In the genomic region with DNA sequence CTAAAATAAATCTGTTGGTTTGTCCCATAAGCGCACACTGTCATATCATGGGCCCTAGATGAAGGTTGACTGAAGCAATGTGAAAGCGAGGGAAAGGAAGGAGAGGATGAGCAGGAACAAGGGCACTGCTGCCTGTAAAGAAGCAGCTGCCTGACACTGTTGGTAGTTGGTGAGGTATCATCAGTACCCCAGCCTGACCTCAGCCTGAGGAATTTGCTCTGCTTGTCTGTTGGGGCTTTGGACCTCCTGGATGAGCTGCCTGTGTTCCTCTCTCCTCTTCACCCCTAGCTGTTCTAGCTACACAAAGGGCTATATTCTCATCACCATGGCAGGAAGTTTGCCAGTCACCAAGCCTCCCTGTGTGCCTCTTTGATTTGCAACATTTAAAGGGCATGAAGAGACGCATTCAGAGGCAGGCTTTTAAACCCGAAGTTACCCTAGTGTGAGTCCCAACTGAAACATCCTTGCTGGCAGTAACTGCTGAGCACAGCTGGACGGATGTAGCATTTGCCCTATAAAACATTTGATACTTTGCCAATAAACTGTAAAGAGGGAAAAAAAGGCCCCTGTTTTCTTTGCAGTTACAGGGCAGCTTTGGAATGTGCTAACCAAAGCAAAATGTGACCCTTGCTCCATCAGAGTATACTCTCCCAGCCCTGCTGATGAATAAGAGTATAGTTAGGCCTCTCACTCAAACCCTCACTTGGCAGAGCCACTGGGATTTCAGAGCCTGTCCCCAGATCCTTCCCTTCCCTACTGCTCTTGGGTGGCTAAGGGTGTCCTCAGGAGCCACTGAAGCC, we compare ENCODE assay signal across 10 cellular contexts. TPM values are rescaled to one million over a fixed set of nuclear protein-coding genes. Genes with fewer than 3 reads are reported as not detected.
DNase-seq lines count a peak whose midpoint lies in the region; ATAC-seq, FAIRE-seq and TF ChIP-seq lines count a peak whose summit lies in the region.
"Had no signal": no experiment of that assay in that cellular context is flagged by ENCODE, and none has a peak within 500 bp of the region (broad histone marks: within the 10 kb centered on the region; RNA-seq: fewer than 3 reads in every experiment).

No MANE protein-coding gene starts in this region.

- no peak overlapping the region for H3K4me3 ChIP-seq in SJCRH30
- H3K4me3 ChIP-seq in foreskin fibroblast (ENCODE audit: low read depth in 1 of 2, low read length in 2 of 2): no peak overlapping the region
- no peak overlapping the region for H3K4me3 ChIP-seq in ovary

- no peak for FAIRE-seq in HTR-8/SVneo (lab: Jason Lieb, UNC)
- FAIRE-seq: G401.6 had no signal

- no peak overlapping the region for H3K4me3 Mint-ChIP-seq in activated T-helper 17 cell treated with anti-CD3 and anti-CD28 coated beads, Interleukin-2, amount 50 U/mL, for 72 hours

- DNase-seq in AG20443 (ENCODE audit: low spot score) (peak; percentile 44), SJCRH30 (peak; percentile 59 to 77), foreskin fibroblast (peak; percentile 93 to 95), ovary (peak; percentile 17 to 47 (median 30)), SW 1271 (lab: John Stamatoyannopoulos, UW) (no peak), HTR-8/SVneo (ENCODE audit: insufficient read length, low spot score) (no peak)
- no peak for DNase-seq in stimulated activated CD4-positive, alpha-beta T cell treated with anti-CD3 and anti-CD28 coated beads, Interleukin-4, amount 100 ng/mL, for 24 hours
- DNase-seq: T-helper 1 cell had no signal

- H3K27ac ChIP-seq in SJCRH30: peak overlapping the region; percentile 45
- peak overlapping the region in 1 of 2 donors; percentile 33 for H3K27ac ChIP-seq in ovary

- H3K4me1 Mint-ChIP-seq in activated T-helper 17 cell treated with anti-CD3 and anti-CD28 coated beads, Interleukin-2, amount 50 U/mL, for 72 hours: no peaks in the 10 kb centered on the region

- TF ChIP-seq POLR2A in ovary (IDR thresholded peaks at IDR 0.05): no peak

- no peaks in the 10 kb centered on the region; the same call in 1 of the 2 replicates for H3K27me3 ChIP-seq in SJCRH30
- H3K27me3 ChIP-seq in ovary: no peaks in the 10 kb centered on the region

- no peak for TF ChIP-seq CTCF in foreskin fibroblast (IDR thresholded peaks at IDR 0.05; ENCODE audit: low read depth, low read length)
- TF ChIP-seq CTCF in ovary (IDR thresholded peaks at IDR 0.05): no peak

- no peak overlapping the region for H3K27ac Mint-ChIP-seq in activated T-helper 17 cell treated with anti-CD3 and anti-CD28 coated beads, Interleukin-2, amount 50 U/mL, for 72 hours

- no peaks in the 10 kb centered on the region for H3K36me3 ChIP-seq in SJCRH30
- no peaks in the 10 kb centered on the region for H3K36me3 ChIP-seq in ovary

- 40 to 44% (median 41%) methylated on average over 5 of the region's 5 CpGs for WGBS in ovary, 3 donors

- no peak for ATAC-seq in activated T-helper 17 cell treated with anti-CD3 and anti-CD28 coated beads, Interleukin-2, amount 50 U/mL, for 72 hours (replicated peaks)

- H3K27me3 Mint-ChIP-seq in activated T-helper 17 cell treated with anti-CD3 and anti-CD28 coated beads, Interleukin-2, amount 50 U/mL, for 72 hours: peaks cover 7% of the 10 kb centered on the region

- H3K4me1 ChIP-seq in SJCRH30 (peaks cover 22% of the 10 kb centered on the region), ovary (ENCODE audit: insufficient read depth) (peaks cover 7% of the 10 kb centered on the region)

- no peaks in the 10 kb centered on the region for H3K36me3 Mint-ChIP-seq in activated T-helper 17 cell treated with anti-CD3 and anti-CD28 coated beads, Interleukin-2, amount 50 U/mL, for 72 hours (ENCODE audit: low read depth)

- no peaks in the 10 kb centered on the region for H3K9me3 Mint-ChIP-seq in activated T-helper 17 cell treated with anti-CD3 and anti-CD28 coated beads, Interleukin-2, amount 50 U/mL, for 72 hours

- TF ChIP-seq EP300 in ovary (IDR thresholded peaks at IDR 0.05): no peak

- H3K9me3 ChIP-seq in SJCRH30 (replicated peaks) (no peaks in the 10 kb centered on the region), ovary (no peaks in the 10 kb centered on the region)

- intact Hi-C loops in ovary (cut with DNase I): no loop called here

RNA-seq across cellular contexts. Expression of gene SPATA6, which starts 22.2 kb away (rescaled TPM):
- total RNA-seq in SJCRH30 (2014; rRNA removed; shearing (Covaris generic)): 3.0 and 3.4 TPM in 2 replicates
- total RNA-seq in ovary: 10 to 100 TPM; 18.5 to 48.3 (median 36.3) TPM
- 1 to 10 TPM; 7.9 to 9.3 TPM for polyA plus RNA-seq in ovary
- total RNA-seq in activated T-helper 17 cell treated with anti-CD3 and anti-CD28 coated beads, Interleukin-2, amount 50 U/mL, for 72 hours: 1 to 10 TPM; 1.1 to 2.7 TPM

Comparison
In these comparisons a context has a peak if more than half of its experiments do, and no peak if none do; other contexts are left out.
1. DNase-seq: peak in AG20443 (single experiment), SJCRH30 (2 of 2), foreskin fibroblast (2 of 2) and ovary (5 of 5); none in SW 1271 (0 of 2), stimulated activated CD4-positive, alpha-beta T cell treated with anti-CD3 and anti-CD28 coated beads, Interleukin-4, amount 100 ng/mL, for 24 hours (single experiment) and HTR-8/SVneo (single experiment).